ENCODE assay signal across 16 cellular contexts in genomic region chr18:45588831-45589558, GRCh38. TPM values are rescaled to one million over a fixed set of nuclear protein-coding genes. Genes with fewer than 3 reads are reported as not detected.
DNase-seq lines count a peak whose midpoint lies in the region; ATAC-seq, FAIRE-seq and TF ChIP-seq lines count a peak whose summit lies in the region.
"Had no signal": no experiment of that assay in that cellular context is flagged by ENCODE, and none has a peak within 500 bp of the region (broad histone marks: within the 10 kb centered on the region; RNA-seq: fewer than 3 reads in every experiment).

No MANE protein-coding gene starts in this region.

- H3K9me3 Mint-ChIP-seq in natural killer cell = no peaks in the 10 kb centered on the region

- H3K9me2 ChIP-seq in GM23248 (ENCODE audit: insufficient read depth) = no peaks in the 10 kb centered on the region
- no peaks in the 10 kb centered on the region for H3K9me2 ChIP-seq in hepatocyte (replicated peaks; ENCODE audit: insufficient read depth)

- H3K79me2 ChIP-seq in GM23248 (ENCODE audit: insufficient read depth) = no peaks in the 10 kb centered on the region
- H3K79me2 ChIP-seq in hepatocyte = no peaks in the 10 kb centered on the region
- no peaks in the 10 kb centered on the region for H3K79me2 ChIP-seq in mammary epithelial cell (ENCODE audit: insufficient read depth, low read length)
- H3K79me2 ChIP-seq: parathyroid adenoma had no signal

- H3K9me3 ChIP-seq in GM23248 (ENCODE audit: low read depth) (no peaks in the 10 kb centered on the region), SK-N-MC (ENCODE audit: low read depth, low read length) (no peaks in the 10 kb centered on the region), hepatocyte (ENCODE audit: low read depth) (no peaks in the 10 kb centered on the region), thoracic aorta (no peaks in the 10 kb centered on the region), mammary epithelial cell (replicated peaks; ENCODE audit: insufficient read depth, low read length) (no peaks in the 10 kb centered on the region), spleen (no peaks in the 10 kb centered on the region)

- in situ Hi-C loops in GM23248 (cut with MboI) = no loop called here
- in situ Hi-C loops in mammary epithelial cell (cut with MboI; ENCODE audit: low sequenced_read_pairs in 2 of 2) = no loop called here

- peaks cover 29% of the 10 kb centered on the region for H3K4me1 ChIP-seq in GM23248 (ENCODE audit: insufficient read depth)
- H3K4me1 ChIP-seq in hepatocyte (ENCODE audit: insufficient read depth) = peaks cover 27% of the 10 kb centered on the region
- peaks cover 13 to 27% of the 10 kb centered on the region in 2 donors for H3K4me1 ChIP-seq in thoracic aorta (ENCODE audit: control insufficient read depth in 1 of 2, low read depth in 2 of 2)
- no peaks in the 10 kb centered on the region for H3K4me1 ChIP-seq in mammary epithelial cell (ENCODE audit: insufficient read depth, low read length)
- no peaks in the 10 kb centered on the region for H3K4me1 ChIP-seq in spleen
- H3K4me1 ChIP-seq: parathyroid adenoma had no signal

- H3K4me2 ChIP-seq in GM23248 (ENCODE audit: unreplicated experiment) (peak overlapping the region; percentile 72), hepatocyte (peak overlapping the region; percentile 62), mammary epithelial cell (ENCODE audit: insufficient read depth, low read depth, low read length) (no peak overlapping the region)

- H3K4me3 Mint-ChIP-seq in natural killer cell = no peak overlapping the region

- no peak for FAIRE-seq in D721Med (lab: Jason Lieb, UNC)
- FAIRE-seq: endothelial cell of umbilical vein, K562, TTC549 had no signal

- 1 to 2% methylated on average over 8 of the region's 8 CpGs for WGBS in GM23248 (ENCODE audit: low coverage in 1 of 2, low lambda C conversion rate in 2 of 2, missing lambda C conversion rate in 2 of 2), 2 experiments
- WGBS in hepatocyte (ENCODE audit: low lambda C conversion rate, missing lambda C conversion rate) = 44% methylated on average over 8 of the region's 8 CpGs
- WGBS in mammary epithelial cell (ENCODE audit: low coverage, missing lambda C conversion rate) = 65% methylated on average over 7 of the region's 8 CpGs
- WGBS in spleen, 5 donors = 68 to 79% (median 69%) methylated on average over 8 of the region's 8 CpGs

- no peaks in the 10 kb centered on the region for H3K36me3 Mint-ChIP-seq in natural killer cell

- peaks cover 9% of the 10 kb centered on the region in 2 donors for H3K27me3 Mint-ChIP-seq in natural killer cell (ENCODE audit: low read depth in 2 of 2)

- BruUV-seq in mammary epithelial cell (replicated peaks; lab: Mats Ljungman, UMichigan) = no TSS peak

- no peak overlapping the region for H3K27ac Mint-ChIP-seq in natural killer cell

- no peak for TF ChIP-seq POLR2A in spleen (IDR thresholded peaks at IDR 0.05)

- H3K27me3 ChIP-seq in GM23248 (replicated peaks; ENCODE audit: insufficient read depth) = no peaks in the 10 kb centered on the region
- no peaks in the 10 kb centered on the region for H3K27me3 ChIP-seq in hepatocyte
- H3K27me3 ChIP-seq in thoracic aorta (replicated peaks; ENCODE audit: insufficient read depth) = no peaks in the 10 kb centered on the region
- H3K27me3 ChIP-seq in mammary epithelial cell (ENCODE audit: insufficient read depth, low read length) = no peaks in the 10 kb centered on the region
- no peaks in the 10 kb centered on the region for H3K27me3 ChIP-seq in spleen (replicated peaks in 1 of 7)

- no peaks in the 10 kb centered on the region for H3K36me3 ChIP-seq in GM23248 (ENCODE audit: low read depth)
- no peaks in the 10 kb centered on the region for H3K36me3 ChIP-seq in SK-N-MC (ENCODE audit: insufficient read depth, low read length)
- H3K36me3 ChIP-seq in hepatocyte (replicated peaks; ENCODE audit: insufficient read depth, low read depth) = no peaks in the 10 kb centered on the region
- no peaks in the 10 kb centered on the region for H3K36me3 ChIP-seq in thoracic aorta
- no peaks in the 10 kb centered on the region for H3K36me3 ChIP-seq in mammary epithelial cell (ENCODE audit: insufficient read depth, low read length)
- no peaks in the 10 kb centered on the region for H3K36me3 ChIP-seq in spleen

- H3K4me1 Mint-ChIP-seq in natural killer cell = no peaks in the 10 kb centered on the region

- peak overlapping the region; percentile 13; the same call in 1 of the 2 replicates for H2AFZ ChIP-seq in GM23248
- H2AFZ ChIP-seq in hepatocyte = no peak overlapping the region
- H2AFZ ChIP-seq in mammary epithelial cell (ENCODE audit: low read depth, low read length) = no peak overlapping the region
- H2AFZ ChIP-seq: parathyroid adenoma had no signal

- H3F3A ChIP-seq in GM23248 (ENCODE audit: insufficient read depth) = peaks cover 32% of the 10 kb centered on the region

- TF ChIP-seq CTCF in hepatocyte (IDR thresholded peaks at IDR 0.05; ENCODE audit: poor library complexity) (no peak), thoracic aorta (IDR thresholded peaks at IDR 0.05) (no peak), mammary epithelial cell (conservative IDR thresholded peaks at IDR 0.05 in 1 of 2, IDR thresholded peaks at IDR 0.05 in 1 of 2; ENCODE audit: extremely low read depth in 1 of 2, insufficient read depth in 1 of 2, low read depth in 1 of 2, low read length in 2 of 2) (no peak), spleen (IDR thresholded peaks at IDR 0.05 in 8 of 11, conservative IDR thresholded peaks at IDR 0.05 in 3 of 11) (no peak), D721Med (IDR thresholded peaks at IDR 0.05; ENCODE audit: insufficient read depth, missing control alignments) (no peak), natural killer cell (IDR thresholded peaks at IDR 0.05) (no peak)

- no peaks in the 10 kb centered on the region for H4K20me1 ChIP-seq in GM23248 (ENCODE audit: insufficient read depth)
- no peaks in the 10 kb centered on the region for H4K20me1 ChIP-seq in hepatocyte (ENCODE audit: insufficient read depth, poor library complexity, severe bottlenecking)
- H4K20me1 ChIP-seq in mammary epithelial cell (ENCODE audit: insufficient read depth, low read length) = no peaks in the 10 kb centered on the region

- CTCF ChIA-PET in mammary epithelial cell (lab: Charles Lee; ENCODE audit: low non-redundant PET) = no interaction called here

- H3K4me3 ChIP-seq in GM23248 = peak overlapping the region; percentile 50
- H3K4me3 ChIP-seq in SK-N-MC = peak overlapping the region; percentile 73
- H3K4me3 ChIP-seq in hepatocyte = no peak overlapping the region
- H3K4me3 ChIP-seq in thoracic aorta = peak overlapping the region; percentile 49
- no peak overlapping the region for H3K4me3 ChIP-seq in mammary epithelial cell (replicated peaks in 1 of 3; ENCODE audit: insufficient read depth in 1 of 3, low read depth in 2 of 3, low read length in 3 of 3)
- no peak overlapping the region for H3K4me3 ChIP-seq in spleen
- H3K4me3 ChIP-seq: K562 had no signal

- intact Hi-C loops in mammary epithelial cell (cut with micrococcal nuclease) = no loop called here
- intact Hi-C loops in spleen (cut with DNase I; ENCODE audit: low total_unique reads) = no loop called here
- intact Hi-C loops in natural killer cell (cut with micrococcal nuclease) = no loop called here

- ATAC-seq in thoracic aorta (ENCODE audit: insufficient number of reproducible peaks, low FRiP score, low read depth) (no peak), natural killer cell (no peak)
- ATAC-seq: K562 had no signal

- dilution Hi-C loops in mammary epithelial cell (cut with HindIII; ENCODE audit: low sequenced_read_pairs) = no loop called here

- DNase-seq in GM23248 (peak; percentile 71), SK-N-MC (ENCODE audit: low read depth, low spot score) (peak; percentile 58), hepatocyte (ENCODE audit: low spot score) (peak; percentile 70), thoracic aorta (ENCODE audit: low spot score) (no peak), mammary epithelial cell (no peak), spleen (no peak), D721Med (ENCODE audit: insufficient read length, low spot score) (no peak), natural killer cell (no peak)
- DNase-seq: anterior cingulate cortex, DMS53, islet precursor cell had no signal

- no peak overlapping the region for H3K9ac ChIP-seq in GM23248
- H3K9ac ChIP-seq in SK-N-MC (ENCODE audit: insufficient read length) = no peak overlapping the region
- no peak overlapping the region for H3K9ac ChIP-seq in mammary epithelial cell (ENCODE audit: insufficient read depth, low read length)
- H3K9ac ChIP-seq: parathyroid adenoma had no signal

- H3K27ac ChIP-seq in GM23248 (peak overlapping the region; percentile 36), SK-N-MC (peak overlapping the region; percentile 96), hepatocyte (peak overlapping the region; percentile 90), thoracic aorta (no peak overlapping the region), mammary epithelial cell (ENCODE audit: insufficient read depth, low read depth, low read length) (no peak overlapping the region), spleen (peak overlapping the region in 2 of 8 donors; percentile 28 to 29)
- H3K27ac ChIP-seq: parathyroid adenoma had no signal

RNA-seq across cellular contexts. Expression of gene SLC14A2, which starts 26.3 kb away (rescaled TPM):
- total RNA-seq in GM23248 (2014; rRNA removed; shearing (Covaris generic)) = 0.13 and 0.43 TPM in 2 replicates
- 0.18 TPM in 1 of 2 replicates, not detected in the other for polyA plus RNA-seq in GM23248 (2016; fragmentation: Nextera tagmentation; extraction: Ambion mirVana)
- total RNA-seq in hepatocyte = 2.5 and 4.0 TPM in 2 replicates
- polyA plus RNA-seq in hepatocyte = 1.3 and 2.2 TPM in 2 replicates
- total RNA-seq in thoracic aorta = under 1 TPM in 1 of 2 donors, not detected in 1; 0.35 TPM
- not detected for total RNA-seq in mammary epithelial cell
- polyA plus RNA-seq in mammary epithelial cell = 0.02 TPM
- not detected for polyA minus RNA-seq in mammary epithelial cell
- under 1 TPM in 5 of 7 donors, not detected in 2; 0.09 to 0.30 (median 0.20) TPM for total RNA-seq in spleen
- under 1 TPM; 0.04 to 0.08 (median 0.06) TPM for polyA plus RNA-seq in spleen
- total RNA-seq in natural killer cell = under 1 TPM in 1 of 3 donors, not detected in 2; 0.10 TPM
- total RNA-seq: endothelial cell of umbilical vein, K562, ureter had no signal
- polyA plus RNA-seq: K562 had no signal

Comparison
In these comparisons a context has a peak if more than half of its experiments do, and no peak if none do; other contexts are left out.
1. DNase-seq: peak in GM23248 (single experiment), SK-N-MC (single experiment) and hepatocyte (single experiment); none in thoracic aorta (single experiment), mammary epithelial cell (single experiment), spleen (single experiment), D721Med (single experiment) and natural killer cell (single experiment).
2. H3K27ac ChIP-seq: peak in GM23248 (single experiment), SK-N-MC (single experiment) and hepatocyte (single experiment); none in thoracic aorta (0 of 2) and mammary epithelial cell (single experiment).
3. H3K4me3 ChIP-seq: peak in GM23248 (single experiment), SK-N-MC (single experiment) and thoracic aorta (single experiment); none in hepatocyte (single experiment), mammary epithelial cell (0 of 3) and spleen (0 of 8).